ENCODE assay signal across 1 cellular context in genomic region chr17:3893003-3893719, GRCh38.
TF ChIP-seq lines count a peak whose summit lies in the region.

Gene CAMKK1, minus strand, starts transcription at chr17:3893053. Its CDS starts 7,366 bp downstream, at chr17:3885687.

TF ChIP-seq in SK-N-SH treated with all-trans-retinoic acid at 6 μM for 48 hours, 23 proteins besides CTCF, POLR2A, EP300 and RAD21 (continued from another document):
- TF ChIP-seq PATZ1 (CRISPR knock-in tag; IDR thresholded peaks at IDR 0.05; ENCODE audit: borderline replicate concordance) (no peak), PPARA (CRISPR knock-in tag; IDR thresholded peaks at IDR 0.05; ENCODE audit: borderline replicate concordance) (no peak), SNAI2 (CRISPR knock-in tag; IDR thresholded peaks at IDR 0.05) (no peak), ZFP30 (CRISPR knock-in tag; IDR thresholded peaks at IDR 0.05) (no peak), TOX (CRISPR knock-in tag; IDR thresholded peaks at IDR 0.05; ENCODE audit: borderline replicate concordance) (no peak), ZNF8 (CRISPR knock-in tag; IDR thresholded peaks at IDR 0.05) (no peak), ZFP3 (CRISPR knock-in tag; IDR thresholded peaks at IDR 0.05) (no peak)
